In genomic region chr11:44863231-44863630, GRCh38 we compare ENCODE assay signal across 13 cellular contexts.
DNase-seq lines count a peak whose midpoint lies in the region; ATAC-seq and TF ChIP-seq lines count a peak whose summit lies in the region.
"Had no signal": no experiment of that assay in that cellular context is flagged by ENCODE, and none has a peak within 500 bp of the region (broad histone marks: within the 10 kb centered on the region; RNA-seq: fewer than 3 reads in every experiment).

No MANE protein-coding gene starts in this region.

- peak overlapping the region; percentile 29 to 50 for H3K9ac ChIP-seq in stomach smooth muscle (ENCODE audit: low read length in 2 of 2)

- H3K4me3 Mint-ChIP-seq in brain = no peak overlapping the region
- H3K4me3 Mint-ChIP-seq in activated CD8-positive, alpha-beta memory T cell treated with anti-CD3 and anti-CD28 coated beads, Interleukin-2, amount 10 ng/mL, durations not matched to agents 7 days and 5 days = no peak overlapping the region

- peak overlapping the region; percentile 66 to 93 (median 76) for H3K27ac Mint-ChIP-seq in brain
- no peak overlapping the region for H3K27ac Mint-ChIP-seq in activated CD8-positive, alpha-beta memory T cell treated with anti-CD3 and anti-CD28 coated beads, Interleukin-2, amount 10 ng/mL, durations not matched to agents 7 days and 5 days

- no peak for ATAC-seq in HG03342 (IDR thresholded peaks at IDR 0.05; ENCODE audit: unreplicated experiment)
- ATAC-seq in HG03378 (IDR thresholded peaks at IDR 0.05; ENCODE audit: unreplicated experiment) = no peak
- no peak for ATAC-seq in activated CD8-positive, alpha-beta memory T cell treated with anti-CD3 and anti-CD28 coated beads, Interleukin-2, amount 10 ng/mL, durations not matched to agents 7 days and 5 days
- ATAC-seq in HG03045 (IDR thresholded peaks at IDR 0.05; ENCODE audit: unreplicated experiment) = no peak

- H3K36me3 Mint-ChIP-seq in brain = peaks cover 4% of the 10 kb centered on the region
- no peaks in the 10 kb centered on the region for H3K36me3 Mint-ChIP-seq in activated CD8-positive, alpha-beta memory T cell treated with anti-CD3 and anti-CD28 coated beads, Interleukin-2, amount 10 ng/mL, durations not matched to agents 7 days and 5 days

- H3K4me3 ChIP-seq in stomach smooth muscle (ENCODE audit: low read length in 2 of 2) = no peak overlapping the region

- CTCF ChIA-PET in activated CD8-positive, alpha-beta memory T cell treated with anti-CD3 and anti-CD28 coated beads, Interleukin-2, amount 10 ng/mL, durations not matched to agents 7 days and 5 days (lab: Charles Lee) = interaction anchor here (1.0 to 2.2 kb wide), 6 partner anchors 16 to 239 kb away, joined by 3 to 12 read pairs (median 4); no protein-coding TSS in a partner anchor

- peaks cover 3% of the 10 kb centered on the region for H3K27me3 Mint-ChIP-seq in brain
- peaks cover 69% of the 10 kb centered on the region for H3K27me3 Mint-ChIP-seq in activated CD8-positive, alpha-beta memory T cell treated with anti-CD3 and anti-CD28 coated beads, Interleukin-2, amount 10 ng/mL, durations not matched to agents 7 days and 5 days

- H3K36me3 ChIP-seq in stomach smooth muscle (ENCODE audit: control insufficient read depth in 2 of 2, insufficient read depth in 2 of 2, low read length in 2 of 2) = no peaks in the 10 kb centered on the region

- peak; percentile 28 for DNase-seq in M059J (ENCODE audit: low read depth)
- peak; percentile 16 for DNase-seq in midbrain (lab: John Stamatoyannopoulos, UW)
- no peak for DNase-seq in activated CD8-positive, alpha-beta memory T cell treated with anti-CD3 and anti-CD28 coated beads, Interleukin-2, amount 10 ng/mL, durations not matched to agents 7 days and 5 days
- DNase-seq: activated CD4-positive, CD25-positive, alpha-beta regulatory T cell; NCI-H1048; NCI-H446 treated with DMSO at 0.1 percent for 48 hours; stimulated activated CD4-positive, alpha-beta T cell treated with anti-CD3 and anti-CD28 coated beads, Interleukin-2, amount 100 ng/mL, for 48 hours had no signal

- H3K9me3 Mint-ChIP-seq in brain = no peaks in the 10 kb centered on the region
- no peaks in the 10 kb centered on the region for H3K9me3 Mint-ChIP-seq in activated CD8-positive, alpha-beta memory T cell treated with anti-CD3 and anti-CD28 coated beads, Interleukin-2, amount 10 ng/mL, durations not matched to agents 7 days and 5 days (ENCODE audit: low read depth)

- no peak for TF ChIP-seq CTCF in brain (conservative IDR thresholded peaks at IDR 0.05)

- peak overlapping the region; percentile 100 for H3K27ac ChIP-seq in stomach smooth muscle (ENCODE audit: low read length)
- H3K27ac ChIP-seq: C4-2B had no signal

- peaks cover 83% of the 10 kb centered on the region for H3K4me1 ChIP-seq in stomach smooth muscle (ENCODE audit: control insufficient read depth, insufficient read depth, low read length)

- no peaks in the 10 kb centered on the region for H3K27me3 ChIP-seq in stomach smooth muscle (ENCODE audit: control insufficient read depth in 1 of 2, insufficient read depth in 2 of 2, low read length in 2 of 2)

- no peaks in the 10 kb centered on the region for H3K9me3 ChIP-seq in stomach smooth muscle (ENCODE audit: control insufficient read depth in 2 of 2, low read length in 2 of 2)

- H3K4me1 Mint-ChIP-seq in brain = peaks cover 87% of the 10 kb centered on the region
- peaks cover 24% of the 10 kb centered on the region for H3K4me1 Mint-ChIP-seq in activated CD8-positive, alpha-beta memory T cell treated with anti-CD3 and anti-CD28 coated beads, Interleukin-2, amount 10 ng/mL, durations not matched to agents 7 days and 5 days
